ENCODE assay signal across 14 cellular contexts in the genomic region with DNA sequence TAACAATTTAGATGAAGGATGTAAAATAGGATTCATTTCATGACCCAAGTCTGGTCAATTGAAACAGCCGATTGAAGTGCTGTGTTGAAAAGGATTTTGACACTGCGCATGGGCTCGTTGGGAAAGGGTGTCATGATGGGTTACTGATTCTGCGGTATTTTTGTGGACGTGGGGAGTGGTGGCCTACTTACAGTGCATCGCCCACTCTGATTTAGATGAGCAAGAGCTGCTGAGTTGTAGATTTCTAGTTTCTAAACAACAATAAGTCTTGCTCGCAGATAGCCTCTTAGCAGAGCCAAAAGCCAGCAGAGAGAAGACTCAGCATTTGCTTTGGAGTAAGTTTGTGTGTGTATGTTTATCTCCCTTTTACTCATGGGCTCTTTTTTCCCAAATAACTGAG.
A peak's percentile ranks its signal among the peaks of the same experiment; 100 is the strongest.
DNase-seq lines count a peak whose midpoint lies in the region; ATAC-seq and TF ChIP-seq lines count a peak whose summit lies in the region.
"Had no signal": no experiment of that assay in that cellular context is flagged by ENCODE, and none has a peak within 500 bp of the region (broad histone marks: within the 10 kb centered on the region; RNA-seq: fewer than 3 reads in every experiment).

No MANE protein-coding gene starts in this region.

- no peaks in the 10 kb centered on the region for H3K27me3 Mint-ChIP-seq in activated T-cell treated with anti-CD3 and anti-CD28 coated beads, Interleukin-2, amount 50 U/mL, for 24 hours
- H3K27me3 Mint-ChIP-seq in activated T-helper 17 cell treated with anti-CD3 and anti-CD28 coated beads, Interleukin-2, amount 50 U/mL, for 72 hours: no peaks in the 10 kb centered on the region

- no peak overlapping the region for H3K4me3 Mint-ChIP-seq in activated T-cell treated with anti-CD3 and anti-CD28 coated beads, Interleukin-2, amount 50 U/mL, for 24 hours
- peak overlapping the region; percentile 67 for H3K4me3 Mint-ChIP-seq in activated T-helper 17 cell treated with anti-CD3 and anti-CD28 coated beads, Interleukin-2, amount 50 U/mL, for 72 hours
- H3K4me3 Mint-ChIP-seq in stimulated activated effector memory CD8-positive, alpha-beta T cell treated with anti-CD3 and anti-CD28 coated beads, Interleukin-12 subunit alpha, Interleukin-12 subunit beta, amount 100 ng/mL, for 72 hours: peak overlapping the region; percentile 61
- H3K4me3 Mint-ChIP-seq: GM23338 had no signal

- H3K36me3 Mint-ChIP-seq in activated T-cell treated with anti-CD3 and anti-CD28 coated beads, Interleukin-2, amount 50 U/mL, for 24 hours (ENCODE audit: low read depth): no peaks in the 10 kb centered on the region
- H3K36me3 Mint-ChIP-seq in activated T-helper 17 cell treated with anti-CD3 and anti-CD28 coated beads, Interleukin-2, amount 50 U/mL, for 72 hours (ENCODE audit: low read depth): no peaks in the 10 kb centered on the region
- no peaks in the 10 kb centered on the region for H3K36me3 Mint-ChIP-seq in stimulated activated effector memory CD8-positive, alpha-beta T cell treated with anti-CD3 and anti-CD28 coated beads, Interleukin-12 subunit alpha, Interleukin-12 subunit beta, amount 100 ng/mL, for 72 hours

- H3K4me3 ChIP-seq in coronary artery: no peak overlapping the region
- H3K4me3 ChIP-seq: BLaER1 treated with 17β-estradiol and CSF1 and Interleukin-3, amounts not matched to agents 10 nM and 100 nM; GM23338 had no signal

- TF ChIP-seq CTCF in coronary artery (IDR thresholded peaks at IDR 0.05): no peak

- ATAC-seq in activated T-helper 17 cell treated with anti-CD3 and anti-CD28 coated beads, Interleukin-2, amount 50 U/mL, for 72 hours (replicated peaks): peak; percentile 89
- peak; percentile 95 for ATAC-seq in stimulated activated effector memory CD8-positive, alpha-beta T cell treated with anti-CD3 and anti-CD28 coated beads, Interleukin-12 subunit alpha, Interleukin-12 subunit beta, amount 100 ng/mL, for 72 hours
- ATAC-seq in GM21423 (IDR thresholded peaks at IDR 0.05; ENCODE audit: unreplicated experiment): no peak
- ATAC-seq: GM23338 had no signal

- H3K9me3 Mint-ChIP-seq in activated T-cell treated with anti-CD3 and anti-CD28 coated beads, Interleukin-2, amount 50 U/mL, for 24 hours: no peaks in the 10 kb centered on the region
- H3K9me3 Mint-ChIP-seq in activated T-helper 17 cell treated with anti-CD3 and anti-CD28 coated beads, Interleukin-2, amount 50 U/mL, for 72 hours: no peaks in the 10 kb centered on the region
- H3K9me3 Mint-ChIP-seq in stimulated activated effector memory CD8-positive, alpha-beta T cell treated with anti-CD3 and anti-CD28 coated beads, Interleukin-12 subunit alpha, Interleukin-12 subunit beta, amount 100 ng/mL, for 72 hours: no peaks in the 10 kb centered on the region
- H3K9me3 Mint-ChIP-seq: GM23338 had no signal

- no peak overlapping the region for H3K27ac ChIP-seq in coronary artery
- H3K27ac ChIP-seq: BLaER1 treated with 17β-estradiol and CSF1 and Interleukin-3, amounts not matched to agents 10 nM and 100 nM; HL-60 had no signal

- H3K4me1 Mint-ChIP-seq in activated T-cell treated with anti-CD3 and anti-CD28 coated beads, Interleukin-2, amount 50 U/mL, for 24 hours (ENCODE audit: low read depth): no peaks in the 10 kb centered on the region
- peaks cover 13% of the 10 kb centered on the region for H3K4me1 Mint-ChIP-seq in activated T-helper 17 cell treated with anti-CD3 and anti-CD28 coated beads, Interleukin-2, amount 50 U/mL, for 72 hours
- H3K4me1 Mint-ChIP-seq in stimulated activated effector memory CD8-positive, alpha-beta T cell treated with anti-CD3 and anti-CD28 coated beads, Interleukin-12 subunit alpha, Interleukin-12 subunit beta, amount 100 ng/mL, for 72 hours: peaks cover 22% of the 10 kb centered on the region
- H3K4me1 Mint-ChIP-seq: GM23338 had no signal

- peak overlapping the region; percentile 13 for H3K27ac Mint-ChIP-seq in activated T-cell treated with anti-CD3 and anti-CD28 coated beads, Interleukin-2, amount 50 U/mL, for 24 hours
- H3K27ac Mint-ChIP-seq in activated T-helper 17 cell treated with anti-CD3 and anti-CD28 coated beads, Interleukin-2, amount 50 U/mL, for 72 hours: peak overlapping the region; percentile 90
- peak overlapping the region; percentile 94 for H3K27ac Mint-ChIP-seq in stimulated activated effector memory CD8-positive, alpha-beta T cell treated with anti-CD3 and anti-CD28 coated beads, Interleukin-12 subunit alpha, Interleukin-12 subunit beta, amount 100 ng/mL, for 72 hours
- H3K27ac Mint-ChIP-seq: GM23338 had no signal

- DNase-seq in activated T-cell treated with anti-CD3 and anti-CD28 coated beads, Interleukin-2, amount 50 U/mL, for 24 hours: no peak
- DNase-seq in activated T-cell treated with anti-CD3 and anti-CD28 coated beads for 4 hours (no peak), coronary artery (ENCODE audit: low spot score) (no peak)
- peak; percentile 23 for DNase-seq in stimulated activated naive CD4-positive, alpha-beta T cell treated with Interleukin-2 at 50 U/mL for 16 hours (lab: John Stamatoyannopoulos, UW)
- no peak for DNase-seq in stimulated activated naive CD4-positive, alpha-beta T cell (lab: John Stamatoyannopoulos, UW)
- no peak for DNase-seq in stimulated activated effector memory CD8-positive, alpha-beta T cell treated with anti-CD3 and anti-CD28 coated beads, Interleukin-12 subunit alpha, Interleukin-12 subunit beta, amount 100 ng/mL, for 72 hours (ENCODE audit: low spot score in 2 of 2)
- DNase-seq: 8988T, Caco-2, HCEC 1CT had no signal

Comparison
In these comparisons a context has a peak if more than half of its experiments do, and no peak if none do; other contexts are left out.
1. H3K27ac Mint-ChIP-seq: peak in every context shown above with its lines; median percentile 94 in stimulated activated effector memory CD8-positive, alpha-beta T cell treated with anti-CD3 and anti-CD28 coated beads, Interleukin-12 subunit alpha, Interleukin-12 subunit beta, amount 100 ng/mL, for 72 hours; 90 in activated T-helper 17 cell treated with anti-CD3 and anti-CD28 coated beads, Interleukin-2, amount 50 U/mL, for 72 hours; 13 in activated T-cell treated with anti-CD3 and anti-CD28 coated beads, Interleukin-2, amount 50 U/mL, for 24 hours.